ENCODE assay signal across 21 cellular contexts in genomic region chr20:62695448-62696414, GRCh38. TPM values are rescaled to one million over a fixed set of nuclear protein-coding genes. Genes with fewer than 3 reads are reported as not detected.
"Had no signal": no experiment of that assay in that cellular context is flagged by ENCODE, and none has a peak within 500 bp of the region (broad histone marks: within the 10 kb centered on the region; RNA-seq: fewer than 3 reads in every experiment).

No MANE protein-coding gene starts in this region.

- H3K27ac ChIP-seq: body of pancreas, epithelial cell of prostate, foreskin keratinocyte, prostate gland, right atrium auricular region had no signal

- H3K36me3 ChIP-seq: prostate gland, right atrium auricular region had no signal

- H3K9me3 Mint-ChIP-seq: activated CD4-positive, alpha-beta memory T cell treated with anti-CD3 and anti-CD28 coated beads, Interleukin-2, amount 10 ng/mL, durations not matched to agents 7 days and 5 days; stimulated activated naive CD8-positive, alpha-beta T cell treated with anti-CD3 and anti-CD28 coated beads, Interleukin-15, amount 100 ng/mL, for 72 hours; type B pancreatic cell; WTC11 had no signal

- H3K27ac Mint-ChIP-seq: activated CD4-positive, alpha-beta memory T cell treated with anti-CD3 and anti-CD28 coated beads, Interleukin-2, amount 10 ng/mL, durations not matched to agents 7 days and 5 days; activated CD8-positive, alpha-beta memory T cell treated with anti-CD3 and anti-CD28 coated beads, Interleukin-2, amount 10 ng/mL, durations not matched to agents 7 days and 5 days; activated naive CD8-positive, alpha-beta T cell; stimulated activated naive CD8-positive, alpha-beta T cell treated with anti-CD3 and anti-CD28 coated beads, Interleukin-15, amount 100 ng/mL, for 72 hours; type B pancreatic cell; WTC11 had no signal

- H3K9me3 ChIP-seq: body of pancreas, prostate gland, right atrium auricular region had no signal

- H3K4me3 ChIP-seq: body of pancreas, prostate gland, right atrium auricular region had no signal

- H3K27me3 Mint-ChIP-seq: activated naive CD8-positive, alpha-beta T cell had no signal

- H3K36me3 Mint-ChIP-seq: activated CD8-positive, alpha-beta memory T cell treated with anti-CD3 and anti-CD28 coated beads, Interleukin-2, amount 10 ng/mL, durations not matched to agents 7 days and 5 days; activated naive CD8-positive, alpha-beta T cell; type B pancreatic cell; WTC11 had no signal

- H3K4me1 ChIP-seq: foreskin keratinocyte, prostate gland, right atrium auricular region had no signal

- DNase-seq: activated CD4-positive, alpha-beta memory T cell treated with anti-CD3 and anti-CD28 coated beads, Interleukin-2, amount 10 ng/mL, durations not matched to agents 7 days and 5 days; activated CD4-positive, alpha-beta T cell treated with anti-CD3 and anti-CD28 coated beads for 4 hours; activated CD8-positive, alpha-beta memory T cell treated with anti-CD3 and anti-CD28 coated beads, Interleukin-2, amount 10 ng/mL, durations not matched to agents 7 days and 5 days; body of pancreas; caudate nucleus; foreskin keratinocyte; glutamatergic neuron; hippocampal formation; midbrain; stimulated activated CD4-positive, alpha-beta T cell treated with anti-CD3 and anti-CD28 coated beads, Interleukin-15, amount 100 ng/mL, for 24 hours; stimulated activated CD4-positive, alpha-beta T cell treated with anti-CD3 and anti-CD28 coated beads, Interleukin-2, amount 100 ng/mL, for 48 hours; stimulated activated naive CD8-positive, alpha-beta T cell treated with anti-CD3 and anti-CD28 coated beads, Interleukin-15, amount 100 ng/mL, for 72 hours had no signal

- ATAC-seq: body of pancreas, foreskin keratinocyte, left lobe of liver, WTC11 had no signal

- H3K4me3 Mint-ChIP-seq: activated CD4-positive, alpha-beta memory T cell treated with anti-CD3 and anti-CD28 coated beads, Interleukin-2, amount 10 ng/mL, durations not matched to agents 7 days and 5 days; activated CD8-positive, alpha-beta memory T cell treated with anti-CD3 and anti-CD28 coated beads, Interleukin-2, amount 10 ng/mL, durations not matched to agents 7 days and 5 days; activated naive CD8-positive, alpha-beta T cell; stimulated activated naive CD8-positive, alpha-beta T cell treated with anti-CD3 and anti-CD28 coated beads, Interleukin-15, amount 100 ng/mL, for 72 hours; type B pancreatic cell; WTC11 had no signal

- H3K4me1 Mint-ChIP-seq: WTC11 had no signal

- H3K27me3 ChIP-seq: body of pancreas, right atrium auricular region had no signal

RNA-seq across cellular contexts. Expression of gene NTSR1, which starts 12.9 kb away (rescaled TPM):
- total RNA-seq: activated CD4-positive, alpha-beta memory T cell treated with anti-CD3 and anti-CD28 coated beads, Interleukin-2, amount 10 ng/mL, durations not matched to agents 7 days and 5 days; activated CD8-positive, alpha-beta memory T cell treated with anti-CD3 and anti-CD28 coated beads, Interleukin-2, amount 10 ng/mL, durations not matched to agents 7 days and 5 days; body of pancreas; myocyte had no signal

RNA-seq across cellular contexts. Expression of gene SLCO4A1, which starts 53.4 kb away (rescaled TPM):
- polyA plus RNA-seq: fibroblast of lung had no signal
